Comparison of ENCODE assay signal across 12 cellular contexts in the genomic region with DNA sequence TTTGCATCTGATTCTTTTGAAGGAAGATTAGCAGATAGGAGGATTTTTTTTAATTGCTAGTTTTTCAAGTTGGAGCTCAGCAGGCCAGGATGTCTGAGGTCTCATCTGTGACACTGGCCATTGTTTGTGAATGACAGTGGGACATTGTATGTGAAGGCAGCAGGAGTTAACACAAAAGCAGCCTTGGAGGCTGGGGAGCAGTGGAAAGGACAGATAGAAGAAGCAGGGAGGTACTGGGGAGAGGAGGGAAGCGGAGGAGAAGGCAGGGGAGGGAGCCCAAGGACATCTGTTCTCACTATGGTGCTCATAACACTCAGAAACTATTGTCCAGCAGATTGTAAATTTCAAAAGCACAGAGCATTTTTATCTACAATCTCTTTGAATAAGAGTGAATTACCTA.
DNase-seq lines count a peak whose midpoint lies in the region; TF ChIP-seq lines count a peak whose summit lies in the region.
"Had no signal": no experiment of that assay in that cellular context is flagged by ENCODE, and none has a peak within 500 bp of the region (broad histone marks: within the 10 kb centered on the region; RNA-seq: fewer than 3 reads in every experiment).

No MANE protein-coding gene starts in this region.

- H3K4me1 ChIP-seq in HAP-1 (no peaks in the 10 kb centered on the region; the same call in 1 of the 2 replicates), mesendoderm (ENCODE audit: control insufficient read depth, low read depth, low read length) (no peaks in the 10 kb centered on the region), testis (no peaks in the 10 kb centered on the region)

- H3K4me2 ChIP-seq in mesendoderm (ENCODE audit: low read length), result no peak overlapping the region

- in situ Hi-C loops in HAP-1 (cut with MboI; ENCODE audit: low sequenced_read_pairs), result no loop called here

- DNase-seq in HAP-1 (ENCODE audit: low spot score in 2 of 2) (peak; percentile 63 to 67), caudate nucleus (lab: John Stamatoyannopoulos, UW) (peak in 5 of 61 donors; percentile 1 to 18 (median 3)), mesendoderm (peak; percentile 70), testis (peak; percentile 39), AML-193 (lab: John Stamatoyannopoulos, UW) (no peak), glutamatergic neuron (no peak)
- DNase-seq in activated CD4-positive, CD25-positive, alpha-beta regulatory T cell (lab: John Stamatoyannopoulos, UW), result no peak
- DNase-seq: CD8-positive, alpha-beta memory T cell; DMS53; GM23248; H7 had no signal

- no peak overlapping the region for H3K9ac ChIP-seq in mesendoderm (ENCODE audit: low read length)
- H3K9ac ChIP-seq: GM23248 had no signal

- H3K4ac ChIP-seq in mesendoderm (ENCODE audit: low read depth, low read length), result no peak overlapping the region

- no peaks in the 10 kb centered on the region for H3K9me3 Mint-ChIP-seq in glutamatergic neuron (ENCODE audit: unreplicated experiment)
- H3K9me3 Mint-ChIP-seq: CD8-positive, alpha-beta memory T cell had no signal

- intact Hi-C loops in testis (cut with DNase I; ENCODE audit: low total_unique reads), result no loop called here

- TF ChIP-seq CTCF in testis (IDR thresholded peaks at IDR 0.05) (no peak), glutamatergic neuron (IDR thresholded peaks at IDR 0.05; ENCODE audit: partially characterized antibody, unreplicated experiment) (no peak)

- H3K36me3 Mint-ChIP-seq in glutamatergic neuron (ENCODE audit: unreplicated experiment), result no peaks in the 10 kb centered on the region
- H3K36me3 Mint-ChIP-seq: CD14-positive monocyte; CD8-positive, alpha-beta memory T cell had no signal

- H3K18ac ChIP-seq in mesendoderm (ENCODE audit: low read length), result no peak overlapping the region

- H3K4me3 Mint-ChIP-seq in glutamatergic neuron (ENCODE audit: unreplicated experiment), result no peak overlapping the region
- H3K4me3 Mint-ChIP-seq: CD14-positive monocyte; CD8-positive, alpha-beta memory T cell had no signal

- no peak overlapping the region for H3K56ac ChIP-seq in mesendoderm (ENCODE audit: low read length)

- H3K27me3 ChIP-seq in HAP-1 (ENCODE audit: low read depth) (no peaks in the 10 kb centered on the region), mesendoderm (ENCODE audit: insufficient read depth, low read length, poor library complexity) (no peaks in the 10 kb centered on the region), testis (no peaks in the 10 kb centered on the region)

- no peaks in the 10 kb centered on the region for H3K4me1 Mint-ChIP-seq in glutamatergic neuron (ENCODE audit: low read depth, unreplicated experiment)
- H3K4me1 Mint-ChIP-seq: CD14-positive monocyte; CD8-positive, alpha-beta memory T cell had no signal

- H3K4me3 ChIP-seq in HAP-1 (no peak overlapping the region), mesendoderm (ENCODE audit: low read length) (no peak overlapping the region), testis (no peak overlapping the region)
- H3K4me3 ChIP-seq: GM23248 had no signal

- no peak overlapping the region for H4K5ac ChIP-seq in mesendoderm (ENCODE audit: low read length)

- no peak overlapping the region for H2BK120ac ChIP-seq in mesendoderm (ENCODE audit: low read depth, low read length)

- no peak overlapping the region for H3K27ac Mint-ChIP-seq in glutamatergic neuron (ENCODE audit: unreplicated experiment)
- H3K27ac Mint-ChIP-seq: CD8-positive, alpha-beta memory T cell had no signal

- H2BK15ac ChIP-seq in mesendoderm (replicated peaks; ENCODE audit: low read depth), result no peak overlapping the region

- H3K27me3 Mint-ChIP-seq in glutamatergic neuron (ENCODE audit: unreplicated experiment), result peaks cover 2% of the 10 kb centered on the region

- H3K9me3 ChIP-seq in HAP-1 (no peaks in the 10 kb centered on the region), testis (no peaks in the 10 kb centered on the region)

- no peaks in the 10 kb centered on the region for H3K79me2 ChIP-seq in mesendoderm (ENCODE audit: control insufficient read depth, insufficient read depth, low read length)

- no peak overlapping the region for H2BK5ac ChIP-seq in mesendoderm (ENCODE audit: low read length)

- H3K79me1 ChIP-seq in mesendoderm (ENCODE audit: low read length), result no peaks in the 10 kb centered on the region

- H3K23ac ChIP-seq in mesendoderm (ENCODE audit: low read length), result no peak overlapping the region

- no peak for TF ChIP-seq POLR2A in testis (IDR thresholded peaks at IDR 0.05)

- no CpG with 5 or more reads among the region's 1 CpG for WGBS in mesendoderm (ENCODE audit: extremely low coverage, insufficient coverage, low lambda C conversion rate)
- 42 to 72% methylated on average over 1 of the region's 1 CpG for WGBS in testis, 2 donors

- H2AK5ac ChIP-seq in mesendoderm (ENCODE audit: low read length), result no peak overlapping the region

- H4K8ac ChIP-seq in mesendoderm (ENCODE audit: low read depth, low read length), result no peak overlapping the region

- H3K36me3 ChIP-seq in HAP-1 (replicated peaks) (no peaks in the 10 kb centered on the region), mesendoderm (ENCODE audit: control insufficient read depth, insufficient read depth, low read length) (no peaks in the 10 kb centered on the region), testis (ENCODE audit: low read depth, missing control alignments) (no peaks in the 10 kb centered on the region)

- H3K27ac ChIP-seq in caudate nucleus (ENCODE audit: low read depth, low read length) (peak overlapping the region; percentile 36), mesendoderm (ENCODE audit: low read depth, low read length) (no peak overlapping the region), testis (no peak overlapping the region)
- H3K27ac ChIP-seq: GM23248 had no signal

Comparison
In these comparisons a context has a peak if more than half of its experiments do, and no peak if none do; other contexts are left out.
1. DNase-seq: peak in HAP-1 (2 of 2), mesendoderm (single experiment) and testis (single experiment); none in activated CD4-positive, CD25-positive, alpha-beta regulatory T cell (0 of 4), AML-193 (0 of 2) and glutamatergic neuron (single experiment).